Comparison of ENCODE assay signal across 8 cellular contexts in the genomic region with DNA sequence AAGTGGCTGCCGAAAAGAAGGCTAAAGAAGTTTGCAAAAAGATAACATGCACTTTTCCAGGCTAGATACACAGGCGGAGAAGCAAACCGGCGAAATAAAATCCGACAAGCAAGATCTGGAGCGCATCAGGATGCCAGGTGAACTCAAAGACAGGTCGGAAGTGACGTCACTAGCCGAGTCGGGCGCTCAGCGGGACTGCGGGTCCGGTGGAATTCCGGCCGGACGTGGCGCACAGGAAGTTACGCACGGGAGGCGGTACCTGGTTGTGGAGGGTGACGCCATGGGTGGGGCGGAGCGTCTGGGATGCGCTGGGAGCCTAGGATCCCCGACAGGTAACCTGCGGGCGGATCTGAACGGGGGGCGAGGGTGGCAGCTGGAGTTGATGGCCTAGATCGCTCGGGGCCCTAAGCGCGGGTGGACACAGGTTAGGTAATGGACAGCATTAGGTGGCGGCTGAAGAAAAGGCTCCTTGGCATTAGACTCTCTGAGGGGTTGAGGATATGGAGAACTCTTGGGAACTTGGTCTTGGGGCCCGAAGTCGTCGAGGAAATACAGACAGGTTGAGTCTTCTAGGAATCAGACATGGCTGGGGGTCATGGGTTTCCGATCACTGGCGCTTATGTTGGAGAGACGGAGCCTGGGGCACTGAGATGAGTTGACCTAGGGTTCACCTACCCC. TPM values are rescaled to one million over a fixed set of nuclear protein-coding genes. Genes with fewer than 3 reads are reported as not detected.
DNase-seq lines count a peak whose midpoint lies in the region; ATAC-seq and TF ChIP-seq lines count a peak whose summit lies in the region.

No MANE protein-coding gene starts in this region.

- peak overlapping the region; percentile 82 for H3K4me2 ChIP-seq in osteoblast (ENCODE audit: insufficient read depth, low read length)

- no peaks in the 10 kb centered on the region for H3K36me3 ChIP-seq in osteoblast (ENCODE audit: insufficient read depth, low read length)
- H3K36me3 ChIP-seq in thoracic aorta: no peaks in the 10 kb centered on the region

- no peaks in the 10 kb centered on the region for H3K36me3 Mint-ChIP-seq in HFFc6 (ENCODE audit: low read depth)

- TF ChIP-seq CTCF in HFFc6 (IDR thresholded peaks at IDR 0.05) (no peak), osteoblast (IDR thresholded peaks at IDR 0.05; ENCODE audit: extremely low read depth, low read depth, low read length) (no peak), thoracic aorta (IDR thresholded peaks at IDR 0.05) (no peak)

- peak; percentile 80 for DNase-seq in GM04504 (ENCODE audit: low read depth)
- peak; percentile 89 for DNase-seq in HFFc6
- peak; percentile 100 for DNase-seq in NCI-H1105 (lab: John Stamatoyannopoulos, UW)
- DNase-seq in SKM-1 (lab: John Stamatoyannopoulos, UW; ENCODE audit: unreplicated experiment): peak; percentile 47
- peak; percentile 89 for DNase-seq in activated naive CD8-positive, alpha-beta T cell treated with anti-CD3 and anti-CD28 coated beads, Interleukin-2, amount 50 U/mL, for 16 hours (ENCODE audit: low read depth, low spot score)
- peak; percentile 98 for DNase-seq in Right ventricle myocardium inferior (ENCODE audit: missing footprints)
- DNase-seq in osteoblast (ENCODE audit: insufficient read length, low spot score, missing footprints): peak; percentile 97
- peak; percentile 76 for DNase-seq in thoracic aorta (ENCODE audit: low spot score)

- H3K27me3 ChIP-seq in osteoblast (ENCODE audit: insufficient read depth, low read length): no peaks in the 10 kb centered on the region
- no peaks in the 10 kb centered on the region for H3K27me3 ChIP-seq in thoracic aorta (replicated peaks; ENCODE audit: insufficient read depth)

- H3K4me1 ChIP-seq in osteoblast (ENCODE audit: insufficient read depth, low read length) (peaks cover 12% of the 10 kb centered on the region), thoracic aorta (ENCODE audit: control insufficient read depth in 1 of 2, low read depth in 2 of 2) (peaks cover 5 to 13% of the 10 kb centered on the region in 2 donors)

- peaks cover 20% of the 10 kb centered on the region for H3K79me2 ChIP-seq in osteoblast (ENCODE audit: insufficient read depth, low read length)

- H4K20me1 ChIP-seq in osteoblast (ENCODE audit: insufficient read depth, low read length): no peaks in the 10 kb centered on the region

- 0 out of 2 replicates have a peak, but pooled peaks cover 1% of the 10 kb centered on the region for H3K27me3 Mint-ChIP-seq in HFFc6 (ENCODE audit: insufficient read depth)

- peak overlapping the region; percentile 93 for H3K27ac Mint-ChIP-seq in HFFc6

- intact Hi-C loops in Right ventricle myocardium inferior (cut with DNase I): no loop called here

- no peaks in the 10 kb centered on the region for H3K9me3 Mint-ChIP-seq in HFFc6

- H3K4me3 Mint-ChIP-seq in HFFc6: peak overlapping the region; percentile 100

- H3K27ac ChIP-seq in osteoblast (ENCODE audit: low read depth, low read length) (peak overlapping the region; percentile 80), thoracic aorta (peak overlapping the region in 1 of 2 donors; percentile 28)

- H3K9me3 ChIP-seq in osteoblast (ENCODE audit: low read depth, low read length): no peaks in the 10 kb centered on the region
- no peaks in the 10 kb centered on the region for H3K9me3 ChIP-seq in thoracic aorta

- H3K4me1 Mint-ChIP-seq in HFFc6 (ENCODE audit: low read depth): peaks cover 33% of the 10 kb centered on the region

- H3K4me3 ChIP-seq in osteoblast (ENCODE audit: insufficient read depth, low read length): peak overlapping the region; percentile 83
- peak overlapping the region; percentile 80 for H3K4me3 ChIP-seq in thoracic aorta

- ATAC-seq in Right ventricle myocardium inferior (peak; percentile 100), thoracic aorta (ENCODE audit: insufficient number of reproducible peaks, low FRiP score, low read depth) (peak; percentile 96)

- H2AFZ ChIP-seq in osteoblast (ENCODE audit: low read length): peak overlapping the region; percentile 92

RNA-seq across cellular contexts. Expression of a gene that starts 29.0 kb away (rescaled TPM):
- total RNA-seq in HFFc6 (2021; fragmentation: NEBNext Ultra II Directional; extraction: Animal tissue kit (Norgen Biotek cat#: 25700)): 1 to 10 TPM; 4.2 to 7.4 (median 6.4) TPM
- 20.2 TPM for total RNA-seq in Right ventricle myocardium inferior
- total RNA-seq in osteoblast: 3.2 and 4.0 TPM in 2 replicates
- 1 to 10 TPM; 2.0 to 3.1 TPM for total RNA-seq in thoracic aorta

Comparison
In these comparisons a context has a peak if more than half of its experiments do, and no peak if none do; other contexts are left out.
1. DNase-seq: peak in every context shown above with its lines; median percentile 100 in NCI-H1105; 98 in Right ventricle myocardium inferior; 97 in osteoblast; 89 in HFFc6; 89 in activated naive CD8-positive, alpha-beta T cell treated with anti-CD3 and anti-CD28 coated beads, Interleukin-2, amount 50 U/mL, for 16 hours; 80 in GM04504; 76 in thoracic aorta; 47 in SKM-1.